In genomic region chr4:13866881-13867280, GRCh38 we compare ENCODE assay signal across 19 cellular contexts.
DNase-seq lines count a peak whose midpoint lies in the region; FAIRE-seq and TF ChIP-seq lines count a peak whose summit lies in the region.
"Had no signal": no experiment of that assay in that cellular context is flagged by ENCODE, and none has a peak within 500 bp of the region (broad histone marks: within the 10 kb centered on the region; RNA-seq: fewer than 3 reads in every experiment).

No MANE protein-coding gene starts in this region.

- DNase-seq in AG10803 (ENCODE audit: low read depth) (peak; percentile 33), HT1080 (ENCODE audit: low read depth) (peak; percentile 22), amniotic epithelial cell (ENCODE audit: low read depth) (peak; percentile 21), fibroblast of the aortic adventitia (ENCODE audit: low read depth) (peak; percentile 16), GM13976 (ENCODE audit: low spot score) (no peak), AG08396 (ENCODE audit: low spot score) (no peak), GM19239 (ENCODE audit: insufficient read length, low spot score) (no peak)
- DNase-seq in effector CD8-positive, alpha-beta T cell (lab: John Stamatoyannopoulos, UW), result no peak
- DNase-seq: AML-193; DMS79; GDM1; Karpas-422; NCI-H1105; NCI-H2081; NK-92 treated with Interleukin-12 subunit alpha and Interleukin-12 subunit beta, amount 100 ng/mL, for 24 hours; SHP77 had no signal

- in situ Hi-C loops in GM13976 (cut with MboI; ENCODE audit: low sequenced_read_pairs, unreplicated experiment), result no loop called here

- TF ChIP-seq CTCF in AG10803 (conservative IDR thresholded peaks at IDR 0.05; ENCODE audit: low read length) (no peak), fibroblast of the aortic adventitia (IDR thresholded peaks at IDR 0.05; ENCODE audit: insufficient read depth, low read length) (no peak), GM13976 (IDR thresholded peaks at IDR 0.05; ENCODE audit: borderline replicate concordance, control extremely low read depth, extremely low read depth, insufficient read depth, missing control alignments) (no peak)

- no peak overlapping the region for H3K4me3 ChIP-seq in AG10803 (ENCODE audit: low read length)
- no peak overlapping the region for H3K4me3 ChIP-seq in fibroblast of the aortic adventitia (ENCODE audit: low read depth, low read length)
- H3K4me3 ChIP-seq: A549, SK-N-MC had no signal

- no peak for FAIRE-seq in GM19239 (lab: Jason Lieb, UNC)
- FAIRE-seq: A549, H1 had no signal

Comparison
In these comparisons a context has a peak if more than half of its experiments do, and no peak if none do; other contexts are left out.
1. DNase-seq: peak in AG10803 (single experiment), HT1080 (single experiment), amniotic epithelial cell (single experiment) and fibroblast of the aortic adventitia (single experiment); none in GM13976 (single experiment), AG08396 (single experiment), effector CD8-positive, alpha-beta T cell (single experiment) and GM19239 (single experiment).